In the genomic region with DNA sequence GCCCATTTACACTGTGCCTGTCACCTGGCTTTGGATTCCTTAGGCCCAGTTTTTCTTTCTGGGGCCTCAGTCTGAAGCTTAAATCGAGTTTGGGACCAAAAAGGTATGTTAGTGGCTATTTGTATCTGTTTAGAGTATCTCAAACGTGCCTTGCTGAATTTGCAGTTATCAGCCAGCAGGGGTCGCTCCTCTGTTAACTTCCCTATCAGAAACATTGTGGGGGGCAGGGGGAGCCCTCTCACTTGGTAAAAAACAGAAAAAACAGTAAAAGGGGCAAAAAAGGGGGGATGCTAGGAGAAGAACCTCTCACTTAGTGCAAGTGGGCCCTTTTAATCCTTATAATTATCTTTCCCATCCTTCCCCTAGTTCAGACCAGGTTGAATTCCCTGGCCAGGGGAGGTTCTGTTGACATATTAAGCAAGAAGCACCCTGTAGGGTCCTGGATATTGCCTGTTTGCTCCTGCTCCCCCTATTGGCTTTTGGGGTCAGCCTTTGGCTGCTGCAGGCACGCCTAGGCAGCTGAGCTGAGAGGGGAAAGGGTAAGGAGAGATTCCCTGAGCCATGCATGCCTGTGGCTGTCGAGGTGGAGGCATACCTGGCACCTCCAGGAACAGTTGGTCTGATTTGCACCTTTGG, we compare ENCODE assay signal across 8 cellular contexts. TPM values are rescaled to one million over a fixed set of nuclear protein-coding genes. Genes with fewer than 3 reads are reported as not detected.
DNase-seq lines count a peak whose midpoint lies in the region; ATAC-seq and TF ChIP-seq lines count a peak whose summit lies in the region.

No MANE protein-coding gene starts in this region.

- H3K27ac ChIP-seq in GM23338 (ENCODE audit: low read depth) (no peak overlapping the region), right lobe of liver (no peak overlapping the region)

- 0 out of 2 replicates have a peak overlapping the region, but pooled peaks have one; percentile 0 for H2AFZ ChIP-seq in GM23338

- WGBS in right lobe of liver (ENCODE audit: insufficient coverage, low coverage, low lambda C conversion rate, missing lambda C conversion rate): 57% methylated on average over 4 of the region's 5 CpGs

- TF ChIP-seq CTCF in CD14-positive monocyte (IDR thresholded peaks at IDR 0.05) (peak; percentile 83), GM23338 (conservative IDR thresholded peaks at IDR 0.05; ENCODE audit: low read depth in 2 of 2) (peak; percentile 75 to 90), right lobe of liver (IDR thresholded peaks at IDR 0.05) (peak; percentile 30 to 49 (median 43))

- no peaks in the 10 kb centered on the region for H3K9me2 ChIP-seq in GM23338 (ENCODE audit: insufficient read depth)

- H3K36me3 Mint-ChIP-seq in CD14-positive monocyte (no peaks in the 10 kb centered on the region), GM23338 (ENCODE audit: low read depth) (peaks cover 10% of the 10 kb centered on the region; the same call in 2 of the 3 replicates)
- no peaks in the 10 kb centered on the region for H3K36me3 Mint-ChIP-seq in activated naive CD8-positive, alpha-beta T cell treated with anti-CD3 and anti-CD28 coated beads, Interleukin-2, amount 50 U/mL, for 24 hours (ENCODE audit: low read depth)

- ATAC-seq in GM23338 (peak; percentile 84), right lobe of liver (peak in 2 of 4 donors; percentile 28 to 43), GM21825 (IDR thresholded peaks at IDR 0.05; ENCODE audit: unreplicated experiment) (no peak), sciatic nerve (no peak)
- no peak for ATAC-seq in activated naive CD8-positive, alpha-beta T cell treated with anti-CD3 and anti-CD28 coated beads, Interleukin-2, amount 50 U/mL, for 24 hours

- no peak overlapping the region for H3K4me2 ChIP-seq in GM23338

- H3F3A ChIP-seq in GM23338 (replicated peaks; ENCODE audit: low read depth): no peaks in the 10 kb centered on the region

- intact Hi-C loops in CD14-positive monocyte (cut with micrococcal nuclease): no loop called here
- intact Hi-C loops in right lobe of liver (cut with DNase I): no loop called here
- intact Hi-C loops in sciatic nerve (cut with DNase I): no loop called here
- intact Hi-C loops in head of caudate nucleus (cut with DNase I): no loop called here

- DNase-seq in CD14-positive monocyte (ENCODE audit: low spot score): no peak
- DNase-seq in GM23338 (ENCODE audit: low spot score): peak; percentile 63
- DNase-seq in activated naive CD8-positive, alpha-beta T cell treated with anti-CD3 and anti-CD28 coated beads, Interleukin-2, amount 50 U/mL, for 24 hours: peak; percentile 23
- no peak for DNase-seq in right lobe of liver
- DNase-seq in GM19240 (ENCODE audit: insufficient read length, low spot score): no peak
- no peak for DNase-seq in sciatic nerve (ENCODE audit: low spot score)
- no peak for DNase-seq in head of caudate nucleus

- H3K4me3 ChIP-seq in GM23338 (no peak overlapping the region), right lobe of liver (no peak overlapping the region)

- peaks cover 13% of the 10 kb centered on the region for H3K4me1 Mint-ChIP-seq in CD14-positive monocyte
- peaks cover 3% of the 10 kb centered on the region for H3K4me1 Mint-ChIP-seq in GM23338
- no peaks in the 10 kb centered on the region for H3K4me1 Mint-ChIP-seq in activated naive CD8-positive, alpha-beta T cell treated with anti-CD3 and anti-CD28 coated beads, Interleukin-2, amount 50 U/mL, for 24 hours

- H4K20me1 ChIP-seq in GM23338 (replicated peaks; ENCODE audit: insufficient read depth): no peaks in the 10 kb centered on the region

- H3K4me3 Mint-ChIP-seq in CD14-positive monocyte: no peak overlapping the region
- H3K4me3 Mint-ChIP-seq in GM23338: no peak overlapping the region
- no peak overlapping the region for H3K4me3 Mint-ChIP-seq in activated naive CD8-positive, alpha-beta T cell treated with anti-CD3 and anti-CD28 coated beads, Interleukin-2, amount 50 U/mL, for 24 hours

- H3K4me1 ChIP-seq in GM23338 (ENCODE audit: insufficient read depth) (no peaks in the 10 kb centered on the region), right lobe of liver (no peaks in the 10 kb centered on the region)

- TF ChIP-seq POLR2A in right lobe of liver (IDR thresholded peaks at IDR 0.05): no peak

- H3K79me2 ChIP-seq in GM23338 (replicated peaks; ENCODE audit: insufficient read depth): no peaks in the 10 kb centered on the region

- peaks cover 0 to 2% (median 1%) of the 10 kb centered on the region in 3 donors for H3K27me3 Mint-ChIP-seq in CD14-positive monocyte (ENCODE audit: low read depth in 3 of 3)
- peaks cover 3% of the 10 kb centered on the region for H3K27me3 Mint-ChIP-seq in GM23338 (ENCODE audit: insufficient read depth, low read depth, poor library complexity)
- H3K27me3 Mint-ChIP-seq in activated naive CD8-positive, alpha-beta T cell treated with anti-CD3 and anti-CD28 coated beads, Interleukin-2, amount 50 U/mL, for 24 hours: no peaks in the 10 kb centered on the region

- H3K36me3 ChIP-seq in GM23338 (ENCODE audit: insufficient read depth) (no peaks in the 10 kb centered on the region), right lobe of liver (no peaks in the 10 kb centered on the region)

- H3K9me3 Mint-ChIP-seq in CD14-positive monocyte (peaks cover 0 to 2% (median 0%) of the 10 kb centered on the region in 7 donors), GM23338 (peaks cover 15% of the 10 kb centered on the region)
- no peaks in the 10 kb centered on the region for H3K9me3 Mint-ChIP-seq in activated naive CD8-positive, alpha-beta T cell treated with anti-CD3 and anti-CD28 coated beads, Interleukin-2, amount 50 U/mL, for 24 hours

- H3K27ac Mint-ChIP-seq in CD14-positive monocyte: peak overlapping the region in 3 of 7 donors; percentile 36 to 68 (median 37)
- no peak overlapping the region for H3K27ac Mint-ChIP-seq in GM23338
- H3K27ac Mint-ChIP-seq in activated naive CD8-positive, alpha-beta T cell treated with anti-CD3 and anti-CD28 coated beads, Interleukin-2, amount 50 U/mL, for 24 hours: peak overlapping the region; percentile 31

- no peaks in the 10 kb centered on the region for H3K9me3 ChIP-seq in right lobe of liver

- H3K27me3 ChIP-seq in GM23338 (ENCODE audit: insufficient read depth) (no peaks in the 10 kb centered on the region), right lobe of liver (no peaks in the 10 kb centered on the region)

TF ChIP-seq in GM23338, 12 proteins besides CTCF, POLR2A, EP300 and RAD21 (continues in another document):
- TF ChIP-seq POLR2AphosphoS5 (IDR thresholded peaks at IDR 0.05; ENCODE audit: low read depth) (no peak), EZH2phosphoT487 (IDR thresholded peaks at IDR 0.05; ENCODE audit: unreplicated experiment) (no peak), NANOG (IDR thresholded peaks at IDR 0.05; ENCODE audit: borderline replicate concordance) (no peak), ZNF114 (CRISPR knock-in tag; IDR thresholded peaks at IDR 0.05) (no peak), STAT1 (IDR thresholded peaks at IDR 0.05; ENCODE audit: unreplicated experiment) (no peak), EZH2 (IDR thresholded peaks at IDR 0.05; ENCODE audit: low read depth, unreplicated experiment) (no peak), CREB1 (CRISPR knock-in tag; IDR thresholded peaks at IDR 0.05; ENCODE audit: low read depth) (no peak), JUNB (IDR thresholded peaks at IDR 0.05; ENCODE audit: unreplicated experiment) (no peak), ZNF331 (CRISPR knock-in tag; IDR thresholded peaks at IDR 0.05; ENCODE audit: low read depth) (no peak)
- TF ChIP-seq, protein P1, sequence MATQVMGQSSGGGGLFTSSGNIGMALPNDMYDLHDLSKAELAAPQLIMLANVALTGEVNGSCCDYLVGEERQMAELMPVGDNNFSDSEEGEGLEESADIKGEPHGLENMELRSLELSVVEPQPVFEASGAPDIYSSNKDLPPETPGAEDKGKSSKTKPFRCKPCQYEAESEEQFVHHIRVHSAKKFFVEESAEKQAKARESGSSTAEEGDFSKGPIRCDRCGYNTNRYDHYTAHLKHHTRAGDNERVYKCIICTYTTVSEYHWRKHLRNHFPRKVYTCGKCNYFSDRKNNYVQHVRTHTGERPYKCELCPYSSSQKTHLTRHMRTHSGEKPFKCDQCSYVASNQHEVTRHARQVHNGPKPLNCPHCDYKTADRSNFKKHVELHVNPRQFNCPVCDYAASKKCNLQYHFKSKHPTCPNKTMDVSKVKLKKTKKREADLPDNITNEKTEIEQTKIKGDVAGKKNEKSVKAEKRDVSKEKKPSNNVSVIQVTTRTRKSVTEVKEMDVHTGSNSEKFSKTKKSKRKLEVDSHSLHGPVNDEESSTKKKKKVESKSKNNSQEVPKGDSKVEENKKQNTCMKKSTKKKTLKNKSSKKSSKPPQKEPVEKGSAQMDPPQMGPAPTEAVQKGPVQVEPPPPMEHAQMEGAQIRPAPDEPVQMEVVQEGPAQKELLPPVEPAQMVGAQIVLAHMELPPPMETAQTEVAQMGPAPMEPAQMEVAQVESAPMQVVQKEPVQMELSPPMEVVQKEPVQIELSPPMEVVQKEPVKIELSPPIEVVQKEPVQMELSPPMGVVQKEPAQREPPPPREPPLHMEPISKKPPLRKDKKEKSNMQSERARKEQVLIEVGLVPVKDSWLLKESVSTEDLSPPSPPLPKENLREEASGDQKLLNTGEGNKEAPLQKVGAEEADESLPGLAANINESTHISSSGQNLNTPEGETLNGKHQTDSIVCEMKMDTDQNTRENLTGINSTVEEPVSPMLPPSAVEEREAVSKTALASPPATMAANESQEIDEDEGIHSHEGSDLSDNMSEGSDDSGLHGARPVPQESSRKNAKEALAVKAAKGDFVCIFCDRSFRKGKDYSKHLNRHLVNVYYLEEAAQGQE (IDR thresholded peaks at IDR 0.05; ENCODE audit: unreplicated experiment): no peak
- TF ChIP-seq, protein P2, sequence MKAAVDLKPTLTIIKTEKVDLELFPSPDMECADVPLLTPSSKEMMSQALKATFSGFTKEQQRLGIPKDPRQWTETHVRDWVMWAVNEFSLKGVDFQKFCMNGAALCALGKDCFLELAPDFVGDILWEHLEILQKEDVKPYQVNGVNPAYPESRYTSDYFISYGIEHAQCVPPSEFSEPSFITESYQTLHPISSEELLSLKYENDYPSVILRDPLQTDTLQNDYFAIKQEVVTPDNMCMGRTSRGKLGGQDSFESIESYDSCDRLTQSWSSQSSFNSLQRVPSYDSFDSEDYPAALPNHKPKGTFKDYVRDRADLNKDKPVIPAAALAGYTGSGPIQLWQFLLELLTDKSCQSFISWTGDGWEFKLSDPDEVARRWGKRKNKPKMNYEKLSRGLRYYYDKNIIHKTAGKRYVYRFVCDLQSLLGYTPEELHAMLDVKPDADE (IDR thresholded peaks at IDR 0.05): no peak

RNA-seq across cellular contexts. Expression of a gene that starts 8.8 kb away (rescaled TPM):
- polyA plus RNA-seq in CD14-positive monocyte (10 to 100 TPM; 11.6 to 17.1 TPM), GM23338 (2016; fragmentation: Nextera tagmentation; extraction: Ambion mirVana) (0.97 and 1.2 TPM in 2 replicates)
- 2.5 and 3.0 TPM in 2 replicates for total RNA-seq in GM23338 (2014; rRNA removed; shearing (Covaris generic))
- total RNA-seq in right lobe of liver (10 to 100 TPM in 5 of 6 experiments, 1 to 10 TPM in 1; 8.8 to 15.6 (median 11.9) TPM), sciatic nerve (21.0 TPM)

RNA-seq across cellular contexts. Expression of a gene that starts 16.7 kb away (rescaled TPM):
- polyA plus RNA-seq in CD14-positive monocyte (100 to 1,000 TPM; 400 to 441 TPM), GM23338 (2016; fragmentation: Nextera tagmentation; extraction: Ambion mirVana) (52.0 and 62.7 TPM in 2 replicates)
- 39.3 and 42.6 TPM in 2 replicates for total RNA-seq in GM23338 (2014; rRNA removed; shearing (Covaris generic))
- total RNA-seq in right lobe of liver (10 to 100 TPM in 4 of 6 experiments, 1 to 10 TPM in 2; 6.8 to 18.1 (median 10.9) TPM), sciatic nerve (35.7 TPM)

Comparison
In these comparisons a context has a peak if more than half of its experiments do, and no peak if none do; other contexts are left out.
1. DNase-seq: peak in GM23338 (single experiment) and activated naive CD8-positive, alpha-beta T cell treated with anti-CD3 and anti-CD28 coated beads, Interleukin-2, amount 50 U/mL, for 24 hours (single experiment); none in CD14-positive monocyte (single experiment), right lobe of liver (0 of 3), GM19240 (single experiment), sciatic nerve (single experiment) and head of caudate nucleus (0 of 42).
2. Peak in every context shown above with its lines, with median percentiles within 50 percentile points of each other: CTCF ChIP-seq.